In genomic region chr9:134705786-134706185, GRCh38 we compare ENCODE assay signal across 1 cellular context.
TF ChIP-seq lines count a peak whose summit lies in the region.

No MANE protein-coding gene starts in this region.

TF ChIP-seq in IMR-90, 13 proteins besides CTCF, POLR2A, EP300 and RAD21:
- TF ChIP-seq USF2 (IDR thresholded peaks at IDR 0.05; ENCODE audit: low read depth, low read length): no peak
- no peak for TF ChIP-seq MAFK (IDR thresholded peaks at IDR 0.05; ENCODE audit: low read depth, low read length)
- TF ChIP-seq SMC3 (IDR thresholded peaks at IDR 0.05; ENCODE audit: low read depth, low read length): no peak
- TF ChIP-seq RCOR1 (IDR thresholded peaks at IDR 0.05; ENCODE audit: insufficient replicate concordance, low read length): no peak
- no peak for TF ChIP-seq RFX5 (IDR thresholded peaks at IDR 0.05; ENCODE audit: low read depth, low read length)
- no peak for TF ChIP-seq BHLHE40 (IDR thresholded peaks at IDR 0.05; ENCODE audit: low read depth, low read length)
- TF ChIP-seq MXI1 (IDR thresholded peaks at IDR 0.05; ENCODE audit: borderline replicate concordance, low read depth, low read length): no peak
- TF ChIP-seq CEBPB (IDR thresholded peaks at IDR 0.05; ENCODE audit: low read depth, low read length): no peak
- no peak for TF ChIP-seq FOS (IDR thresholded peaks at IDR 0.05; ENCODE audit: low read depth, low read length)
- TF ChIP-seq ELK1 (IDR thresholded peaks at IDR 0.05; ENCODE audit: borderline replicate concordance, low read depth, low read length): no peak
- TF ChIP-seq MAZ (IDR thresholded peaks at IDR 0.05; ENCODE audit: borderline replicate concordance, low read depth, low read length): no peak
- TF ChIP-seq NFE2L2 (IDR thresholded peaks at IDR 0.05; ENCODE audit: low read depth, low read length): no peak
- no peak for TF ChIP-seq CHD1 (IDR thresholded peaks at IDR 0.05; ENCODE audit: low read depth, low read length)
